ENCODE assay signal across 2 cellular contexts in genomic region chr10:12397931-12398330, GRCh38.
TF ChIP-seq lines count a peak whose summit lies in the region.

No MANE protein-coding gene starts in this region.

TF ChIP-seq in SK-N-SH treated with all-trans-retinoic acid at 6 μM for 48 hours, 23 proteins besides CTCF, POLR2A, EP300 and RAD21 (continued from another document):
- TF ChIP-seq, protein P1, sequence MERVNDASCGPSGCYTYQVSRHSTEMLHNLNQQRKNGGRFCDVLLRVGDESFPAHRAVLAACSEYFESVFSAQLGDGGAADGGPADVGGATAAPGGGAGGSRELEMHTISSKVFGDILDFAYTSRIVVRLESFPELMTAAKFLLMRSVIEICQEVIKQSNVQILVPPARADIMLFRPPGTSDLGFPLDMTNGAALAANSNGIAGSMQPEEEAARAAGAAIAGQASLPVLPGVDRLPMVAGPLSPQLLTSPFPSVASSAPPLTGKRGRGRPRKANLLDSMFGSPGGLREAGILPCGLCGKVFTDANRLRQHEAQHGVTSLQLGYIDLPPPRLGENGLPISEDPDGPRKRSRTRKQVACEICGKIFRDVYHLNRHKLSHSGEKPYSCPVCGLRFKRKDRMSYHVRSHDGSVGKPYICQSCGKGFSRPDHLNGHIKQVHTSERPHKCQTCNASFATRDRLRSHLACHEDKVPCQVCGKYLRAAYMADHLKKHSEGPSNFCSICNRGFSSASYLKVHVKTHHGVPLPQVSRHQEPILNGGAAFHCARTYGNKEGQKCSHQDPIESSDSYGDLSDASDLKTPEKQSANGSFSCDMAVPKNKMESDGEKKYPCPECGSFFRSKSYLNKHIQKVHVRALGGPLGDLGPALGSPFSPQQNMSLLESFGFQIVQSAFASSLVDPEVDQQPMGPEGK (CRISPR knock-in tag; IDR thresholded peaks at IDR 0.05; ENCODE audit: borderline replicate concordance), result no peak
- TF ChIP-seq SNAI2 (CRISPR knock-in tag; IDR thresholded peaks at IDR 0.05) (no peak), PPARA (CRISPR knock-in tag; IDR thresholded peaks at IDR 0.05; ENCODE audit: borderline replicate concordance) (no peak), CSDC2 (CRISPR knock-in tag; IDR thresholded peaks at IDR 0.05) (no peak), BACH2 (CRISPR knock-in tag; IDR thresholded peaks at IDR 0.05; ENCODE audit: borderline replicate concordance) (no peak)
TF ChIP-seq in SK-N-SH treated with all-trans-retinoic acid at 6 μM for 48 hours: peak in this region for 0.

TF ChIP-seq in WTC11, 78 proteins besides CTCF, POLR2A, EP300 and RAD21 (continued from another document):
- TF ChIP-seq OVOL2 (CRISPR knock-in tag; IDR thresholded peaks at IDR 0.05; ENCODE audit: borderline replicate concordance), result no peak
- TF ChIP-seq TCF7 (CRISPR knock-in tag; IDR thresholded peaks at IDR 0.05; ENCODE audit: low read depth), result no peak
- no peak for TF ChIP-seq ELF4 (CRISPR knock-in tag; IDR thresholded peaks at IDR 0.05; ENCODE audit: low read depth)
- TF ChIP-seq ZBTB43 (CRISPR knock-in tag; IDR thresholded peaks at IDR 0.05), result no peak
- TF ChIP-seq ZNF532 (CRISPR knock-in tag; IDR thresholded peaks at IDR 0.05; ENCODE audit: borderline replicate concordance), result no peak
- TF ChIP-seq NFE2L1 (CRISPR knock-in tag; IDR thresholded peaks at IDR 0.05), result no peak
- no peak for TF ChIP-seq SMAD4 (CRISPR knock-in tag; IDR thresholded peaks at IDR 0.05)
TF ChIP-seq in WTC11: peak in this region for 0.
